ENCODE assay signal across 12 cellular contexts in genomic region chr1:204479387-204480136, GRCh38. TPM values are rescaled to one million over a fixed set of nuclear protein-coding genes. Genes with fewer than 3 reads are reported as not detected.
A peak's percentile ranks its signal among the peaks of the same experiment; 100 is the strongest.
DNase-seq lines count a peak whose midpoint lies in the region; ATAC-seq and TF ChIP-seq lines count a peak whose summit lies in the region.
"Had no signal": no experiment of that assay in that cellular context is flagged by ENCODE, and none has a peak within 500 bp of the region (broad histone marks: within the 10 kb centered on the region; RNA-seq: fewer than 3 reads in every experiment).

No MANE protein-coding gene starts in this region.

- H3K4me3 Mint-ChIP-seq in T-helper 2 cell treated with Interferon-gamma antibody and Interleukin-4, amounts not matched to agents 5 μg/mL and 100 μg/mL, for 36 hours = no peak overlapping the region
- no peak overlapping the region for H3K4me3 Mint-ChIP-seq in endodermal cell

- no peaks in the 10 kb centered on the region for H3K36me3 Mint-ChIP-seq in T-helper 2 cell treated with Interferon-gamma antibody and Interleukin-4, amounts not matched to agents 5 μg/mL and 100 μg/mL, for 36 hours (ENCODE audit: low read depth)
- H3K36me3 Mint-ChIP-seq in endodermal cell (ENCODE audit: low read depth) = no peaks in the 10 kb centered on the region

- no peaks in the 10 kb centered on the region for H3F3A ChIP-seq in MM.1S (ENCODE audit: insufficient read depth, low read length)

- H3K4me3 ChIP-seq in ascending aorta = no peak overlapping the region
- H3K4me3 ChIP-seq in mucosa of descending colon = no peak overlapping the region
- no peak overlapping the region for H3K4me3 ChIP-seq in tibial artery
- no peak overlapping the region for H3K4me3 ChIP-seq in MM.1S (ENCODE audit: low read length)
- H3K4me3 ChIP-seq in endodermal cell (ENCODE audit: low read length) = no peak overlapping the region
- H3K4me3 ChIP-seq: cardiac muscle cell, sigmoid colon had no signal

- peak; percentile 82 for ATAC-seq in mucosa of descending colon

- H3K27ac Mint-ChIP-seq in T-helper 2 cell treated with Interferon-gamma antibody and Interleukin-4, amounts not matched to agents 5 μg/mL and 100 μg/mL, for 36 hours = peak overlapping the region; percentile 4
- no peak overlapping the region for H3K27ac Mint-ChIP-seq in endodermal cell

- H2AFZ ChIP-seq in MM.1S (ENCODE audit: low read length) = no peak overlapping the region

- peak overlapping the region; percentile 59 to 69 for H3K27ac ChIP-seq in ascending aorta
- peak overlapping the region; percentile 23 to 27 for H3K27ac ChIP-seq in tibial artery
- no peak overlapping the region for H3K27ac ChIP-seq in MM.1S (ENCODE audit: low read length)
- no peak overlapping the region for H3K27ac ChIP-seq in endodermal cell (ENCODE audit: low read depth, low read length)
- H3K27ac ChIP-seq: cardiac muscle cell had no signal

- H3K9me2 ChIP-seq in MM.1S (replicated peaks; ENCODE audit: insufficient read depth, low read length) = no peaks in the 10 kb centered on the region

- no peak for DNase-seq in T-helper 2 cell treated with Interferon-gamma antibody and Interleukin-4, amounts not matched to agents 5 μg/mL and 100 μg/mL, for 36 hours (ENCODE audit: low spot score)
- DNase-seq in T-helper 2 cell = no peak
- no peak for DNase-seq in ascending aorta (ENCODE audit: low spot score in 2 of 2)
- DNase-seq in mucosa of descending colon = peak; percentile 59 to 80 (median 66)
- DNase-seq in tibial artery = no peak
- no peak for DNase-seq in glomerular visceral epithelial cell (ENCODE audit: extremely low spot score)
- DNase-seq in MM.1S = no peak
- DNase-seq in endodermal cell = no peak
- DNase-seq: activated CD8-positive, alpha-beta memory T cell treated with anti-CD3 and anti-CD28 coated beads, Interleukin-2, amount 50 U/mL, for 4 hours; NCI-H748 treated with DMSO at 0.1 percent for 48 hours; sigmoid colon had no signal

- intact Hi-C loops in ascending aorta (cut with DNase I) (no loop called here), mucosa of descending colon (cut with DNase I, micrococcal nuclease) (no loop called here), tibial artery (cut with DNase I; ENCODE audit: low total_unique reads) (no loop called here)

- H3K4me1 ChIP-seq in ascending aorta (peaks cover 28 to 58% of the 10 kb centered on the region in 2 donors), mucosa of descending colon (ENCODE audit: low read depth) (peaks cover 50% of the 10 kb centered on the region), tibial artery (peaks cover 5 to 74% (median 56%) of the 10 kb centered on the region in 4 donors), MM.1S (ENCODE audit: low read length) (no peaks in the 10 kb centered on the region), endodermal cell (ENCODE audit: control insufficient read depth, insufficient read depth, low read length) (peaks cover 5% of the 10 kb centered on the region)

- H3K27me3 Mint-ChIP-seq in T-helper 2 cell treated with Interferon-gamma antibody and Interleukin-4, amounts not matched to agents 5 μg/mL and 100 μg/mL, for 36 hours (ENCODE audit: low read depth) = no peaks in the 10 kb centered on the region
- H3K27me3 Mint-ChIP-seq in endodermal cell (ENCODE audit: insufficient read depth) = peaks cover 2% of the 10 kb centered on the region

- H3K36me3 ChIP-seq in ascending aorta (no peaks in the 10 kb centered on the region), mucosa of descending colon (ENCODE audit: low read depth) (no peaks in the 10 kb centered on the region), tibial artery (no peaks in the 10 kb centered on the region), MM.1S (replicated peaks; ENCODE audit: insufficient read depth, low read length) (no peaks in the 10 kb centered on the region), endodermal cell (ENCODE audit: control insufficient read depth, insufficient read depth, low read length) (no peaks in the 10 kb centered on the region)
- H3K36me3 ChIP-seq: cardiac muscle cell, sigmoid colon had no signal

- no peaks in the 10 kb centered on the region for H3K79me2 ChIP-seq in MM.1S (ENCODE audit: low read length)

- H3K9me3 ChIP-seq in ascending aorta (no peaks in the 10 kb centered on the region), mucosa of descending colon (no peaks in the 10 kb centered on the region), tibial artery (no peaks in the 10 kb centered on the region), MM.1S (replicated peaks; ENCODE audit: insufficient read depth, low read length) (no peaks in the 10 kb centered on the region), endodermal cell (ENCODE audit: control insufficient read depth, low read length) (no peaks in the 10 kb centered on the region)
- H3K9me3 ChIP-seq: sigmoid colon had no signal

- H3K9me3 Mint-ChIP-seq in T-helper 2 cell treated with Interferon-gamma antibody and Interleukin-4, amounts not matched to agents 5 μg/mL and 100 μg/mL, for 36 hours = no peaks in the 10 kb centered on the region
- no peaks in the 10 kb centered on the region for H3K9me3 Mint-ChIP-seq in endodermal cell

- H3K27me3 ChIP-seq in ascending aorta = no peaks in the 10 kb centered on the region
- H3K27me3 ChIP-seq in tibial artery = no peaks in the 10 kb centered on the region
- no peaks in the 10 kb centered on the region for H3K27me3 ChIP-seq in MM.1S (replicated peaks; ENCODE audit: insufficient read depth, low read length)
- no peaks in the 10 kb centered on the region for H3K27me3 ChIP-seq in endodermal cell (ENCODE audit: control insufficient read depth, insufficient read depth, low read length, poor library complexity, severe bottlenecking)
- H3K27me3 ChIP-seq: cardiac muscle cell, sigmoid colon had no signal

- 91 to 99% methylated on average over 10 to 13 of the region's 13 CpGs for WGBS in endodermal cell (ENCODE audit: insufficient coverage in 1 of 2, insufficient read length in 1 of 2), 2 experiments

- peaks cover 9% of the 10 kb centered on the region for H3K4me1 Mint-ChIP-seq in T-helper 2 cell treated with Interferon-gamma antibody and Interleukin-4, amounts not matched to agents 5 μg/mL and 100 μg/mL, for 36 hours (ENCODE audit: low read depth)
- H3K4me1 Mint-ChIP-seq in endodermal cell = peaks cover 31% of the 10 kb centered on the region

- no peaks in the 10 kb centered on the region for H4K20me1 ChIP-seq in MM.1S (ENCODE audit: insufficient read depth, low read length)

- H3K9ac ChIP-seq in MM.1S (ENCODE audit: low read length) (no peak overlapping the region), endodermal cell (ENCODE audit: extremely low read depth, low read length, poor library complexity, severe bottlenecking) (no peak overlapping the region)

- TF ChIP-seq CTCF in ascending aorta (IDR thresholded peaks at IDR 0.05) (no peak), mucosa of descending colon (IDR thresholded peaks at IDR 0.05) (no peak), tibial artery (IDR thresholded peaks at IDR 0.05) (no peak), MM.1S (IDR thresholded peaks at IDR 0.05; ENCODE audit: low read length) (no peak), endodermal cell (conservative IDR thresholded peaks at IDR 0.05) (no peak)

- no peak overlapping the region for H3K4me2 ChIP-seq in MM.1S (ENCODE audit: low read depth, low read length)

RNA-seq across cellular contexts. Expression of gene PIK3C2B, which starts 15.0 kb away (rescaled TPM):
- total RNA-seq in ascending aorta = 129 TPM
- 100 to 1,000 TPM in 1 of 3 donors, 10 to 100 TPM in 2; 66.5 to 117 (median 90.4) TPM for total RNA-seq in mucosa of descending colon
- 10 to 100 TPM; 21.3 to 23.9 TPM for total RNA-seq in endodermal cell
- 34.1 TPM for polyA plus RNA-seq in endodermal cell (2013, experiment 1 of 2)
- 30.8 TPM for polyA plus RNA-seq in endodermal cell (2013, experiment 2 of 2)

RNA-seq across cellular contexts. Expression of gene MDM4, which starts 36.6 kb away (rescaled TPM):
- total RNA-seq in ascending aorta (9.9 TPM), mucosa of descending colon (10 to 100 TPM; 52.9 to 84.2 (median 80.2) TPM), endodermal cell (100 to 1,000 TPM in 1 of 2 donors, 10 to 100 TPM in 1; 65.5 to 161 TPM)
- polyA plus RNA-seq in endodermal cell (2013, experiment 1 of 2) = 21.0 TPM
- 23.6 TPM for polyA plus RNA-seq in endodermal cell (2013, experiment 2 of 2)

Comparison
In these comparisons a context has a peak if more than half of its experiments do, and no peak if none do; other contexts are left out.
1. DNase-seq: peak in mucosa of descending colon (3 of 3); none in T-helper 2 cell treated with Interferon-gamma antibody and Interleukin-4, amounts not matched to agents 5 μg/mL and 100 μg/mL, for 36 hours (single experiment), T-helper 2 cell (0 of 5), ascending aorta (0 of 2), tibial artery (0 of 2), glomerular visceral epithelial cell (single experiment), MM.1S (single experiment) and endodermal cell (single experiment).
2. H3K27ac ChIP-seq: peak in ascending aorta (2 of 2) and tibial artery (2 of 2); none in MM.1S (single experiment) and endodermal cell (single experiment).